ENCODE assay signal across 9 cellular contexts in genomic region chr2:85390941-85391669, GRCh38. TPM values are rescaled to one million over a fixed set of nuclear protein-coding genes. Genes with fewer than 3 reads are reported as not detected.
DNase-seq lines count a peak whose midpoint lies in the region; ATAC-seq, FAIRE-seq and TF ChIP-seq lines count a peak whose summit lies in the region.
"Had no signal": no experiment of that assay in that cellular context is flagged by ENCODE, and none has a peak within 500 bp of the region (broad histone marks: within the 10 kb centered on the region; RNA-seq: fewer than 3 reads in every experiment).

No MANE protein-coding gene starts in this region.

- H3K9me3 ChIP-seq in trophoblast cell (ENCODE audit: insufficient read depth, low read depth, low read length): no peaks in the 10 kb centered on the region

- no peaks in the 10 kb centered on the region for H3K9me3 Mint-ChIP-seq in activated CD8-positive, alpha-beta memory T cell treated with anti-CD3 and anti-CD28 coated beads, Interleukin-2, amount 10 ng/mL, durations not matched to agents 7 days and 5 days (ENCODE audit: low read depth)
- H3K9me3 Mint-ChIP-seq: activated naive CD4-positive, alpha-beta T cell treated with anti-CD3 and anti-CD28 coated beads, Interleukin-2, amount 50 U/mL, for 24 hours had no signal

- H3K4me3 ChIP-seq in trophoblast cell (ENCODE audit: low read depth, low read length): no peak overlapping the region

- no peaks in the 10 kb centered on the region for H3K79me2 ChIP-seq in trophoblast cell (ENCODE audit: control insufficient read depth, insufficient read depth, low read length, poor library complexity)

- TF ChIP-seq POLR2A in erythroblast (IDR thresholded peaks at IDR 0.05; ENCODE audit: low read length): no peak

- CTCF ChIA-PET in activated CD8-positive, alpha-beta memory T cell treated with anti-CD3 and anti-CD28 coated beads, Interleukin-2, amount 10 ng/mL, durations not matched to agents 7 days and 5 days (lab: Charles Lee): interaction anchor here (0.8 to 4.4 kb wide), 8 partner anchors 12 to 173 kb away, joined by 3 to 37 read pairs (median 8); partner anchors contain the start of genes MAT2A and SH2D6

- FAIRE-seq in urothelium cell line (lab: Jason Lieb, UNC): no peak

- H3K27ac ChIP-seq in trophoblast cell (ENCODE audit: low read depth, low read length): no peak overlapping the region

- peaks cover under 1% of the 10 kb centered on the region for H3K79me1 ChIP-seq in trophoblast cell (ENCODE audit: low read length)

- peaks cover 10% of the 10 kb centered on the region for H3K4me1 Mint-ChIP-seq in activated CD8-positive, alpha-beta memory T cell treated with anti-CD3 and anti-CD28 coated beads, Interleukin-2, amount 10 ng/mL, durations not matched to agents 7 days and 5 days

- no peak overlapping the region for H2AFZ ChIP-seq in trophoblast cell (ENCODE audit: insufficient read depth, low read length, poor library complexity)

- H2BK120ac ChIP-seq in trophoblast cell (ENCODE audit: insufficient read depth, low read length, poor library complexity): no peak overlapping the region

- H3K9ac ChIP-seq in trophoblast cell (ENCODE audit: low read length): no peak overlapping the region

- no peak overlapping the region for H2AK5ac ChIP-seq in trophoblast cell (ENCODE audit: low read length)

- no peak overlapping the region for H3K4ac ChIP-seq in trophoblast cell (ENCODE audit: low read depth, low read length)

- no peak overlapping the region for H3K18ac ChIP-seq in trophoblast cell (ENCODE audit: low read length)

- H3K27ac Mint-ChIP-seq in activated CD8-positive, alpha-beta memory T cell treated with anti-CD3 and anti-CD28 coated beads, Interleukin-2, amount 10 ng/mL, durations not matched to agents 7 days and 5 days: no peak overlapping the region
- H3K27ac Mint-ChIP-seq: activated naive CD4-positive, alpha-beta T cell treated with anti-CD3 and anti-CD28 coated beads, Interleukin-2, amount 50 U/mL, for 24 hours had no signal

- H2BK12ac ChIP-seq in trophoblast cell (ENCODE audit: low read length): no peak overlapping the region

- H3K36me3 Mint-ChIP-seq in activated CD8-positive, alpha-beta memory T cell treated with anti-CD3 and anti-CD28 coated beads, Interleukin-2, amount 10 ng/mL, durations not matched to agents 7 days and 5 days: peaks cover 7% of the 10 kb centered on the region
- H3K36me3 Mint-ChIP-seq: activated naive CD4-positive, alpha-beta T cell treated with anti-CD3 and anti-CD28 coated beads, Interleukin-2, amount 50 U/mL, for 24 hours had no signal

- H3K27me3 Mint-ChIP-seq in activated CD8-positive, alpha-beta memory T cell treated with anti-CD3 and anti-CD28 coated beads, Interleukin-2, amount 10 ng/mL, durations not matched to agents 7 days and 5 days: no peaks in the 10 kb centered on the region
- H3K27me3 Mint-ChIP-seq: activated naive CD4-positive, alpha-beta T cell treated with anti-CD3 and anti-CD28 coated beads, Interleukin-2, amount 50 U/mL, for 24 hours had no signal

- TF ChIP-seq CTCF in GM12874 (IDR thresholded peaks at IDR 0.05; ENCODE audit: insufficient read depth, low read depth, low read length): peak; percentile 88

- H3K27me3 ChIP-seq in trophoblast cell (ENCODE audit: insufficient read depth, low read length): no peaks in the 10 kb centered on the region

- peaks cover under 1% of the 10 kb centered on the region in 2 experiments for H3K4me1 ChIP-seq in trophoblast cell (ENCODE audit: control insufficient read depth in 1 of 2, insufficient read depth in 2 of 2, low read length in 2 of 2)

- no peak overlapping the region for H4K8ac ChIP-seq in trophoblast cell (ENCODE audit: low read depth, low read length)

- H3K4me3 Mint-ChIP-seq in activated CD8-positive, alpha-beta memory T cell treated with anti-CD3 and anti-CD28 coated beads, Interleukin-2, amount 10 ng/mL, durations not matched to agents 7 days and 5 days: no peak overlapping the region
- H3K4me3 Mint-ChIP-seq: activated naive CD4-positive, alpha-beta T cell treated with anti-CD3 and anti-CD28 coated beads, Interleukin-2, amount 50 U/mL, for 24 hours had no signal

- no peak overlapping the region for H4K91ac ChIP-seq in trophoblast cell (ENCODE audit: low read depth, low read length)

- no peak overlapping the region for H3K14ac ChIP-seq in trophoblast cell (ENCODE audit: low read length)

- H3K23ac ChIP-seq in trophoblast cell (ENCODE audit: low read length): no peak overlapping the region

- peaks cover 46 to 49% of the 10 kb centered on the region in 2 experiments for H3K36me3 ChIP-seq in trophoblast cell (ENCODE audit: control insufficient read depth in 1 of 2, insufficient read depth in 2 of 2, low read length in 2 of 2)

- no CpG with 5 or more reads among the region's 11 CpGs for WGBS in trophoblast cell (ENCODE audit: extremely low coverage, insufficient coverage, insufficient read length)

- ATAC-seq in activated CD8-positive, alpha-beta memory T cell treated with anti-CD3 and anti-CD28 coated beads, Interleukin-2, amount 10 ng/mL, durations not matched to agents 7 days and 5 days: peak; percentile 81
- ATAC-seq in HG02623 (IDR thresholded peaks at IDR 0.05; ENCODE audit: unreplicated experiment): no peak
- ATAC-seq in HG02840 (IDR thresholded peaks at IDR 0.05; ENCODE audit: low FRiP score, unreplicated experiment): no peak

- no peak overlapping the region for H3K4me2 ChIP-seq in trophoblast cell (ENCODE audit: low read length)

- no peak overlapping the region for H2BK5ac ChIP-seq in trophoblast cell (ENCODE audit: low read depth, low read length, poor library complexity)

- H4K12ac ChIP-seq in trophoblast cell (ENCODE audit: low read depth, low read length): no peak overlapping the region

- DNase-seq in NCI-H226: peak; percentile 12
- DNase-seq in activated CD8-positive, alpha-beta memory T cell treated with anti-CD3 and anti-CD28 coated beads, Interleukin-2, amount 10 ng/mL, durations not matched to agents 7 days and 5 days: peak; percentile 79
- peak; percentile 58 to 77 for DNase-seq in erythroblast (lab: John Stamatoyannopoulos, UW)
- DNase-seq in trophoblast cell: peak; percentile 47 to 70
- DNase-seq in urothelium cell line (ENCODE audit: low spot score): peak; percentile 52

RNA-seq across cellular contexts. Expression of gene CAPG, which starts 19.1 kb away (rescaled TPM):
- total RNA-seq in activated CD8-positive, alpha-beta memory T cell treated with anti-CD3 and anti-CD28 coated beads, Interleukin-2, amount 10 ng/mL, durations not matched to agents 7 days and 5 days: 100 to 1,000 TPM; 204 to 211 TPM
- polyA plus RNA-seq in trophoblast cell (2013): 242 and 243 TPM in 2 replicates

RNA-seq across cellular contexts. Expression of gene SH2D6, which starts 27.4 kb away (rescaled TPM):
- total RNA-seq in activated CD8-positive, alpha-beta memory T cell treated with anti-CD3 and anti-CD28 coated beads, Interleukin-2, amount 10 ng/mL, durations not matched to agents 7 days and 5 days: under 1 TPM; 0.52 to 0.82 TPM
- polyA plus RNA-seq in trophoblast cell (2013): 0.14 and 0.17 TPM in 2 replicates

RNA-seq across cellular contexts. Expression of gene ELMOD3, which starts 36.5 kb away (rescaled TPM):
- 10 to 100 TPM; 21.7 to 27.7 TPM for total RNA-seq in activated CD8-positive, alpha-beta memory T cell treated with anti-CD3 and anti-CD28 coated beads, Interleukin-2, amount 10 ng/mL, durations not matched to agents 7 days and 5 days
- 8.5 and 9.9 TPM in 2 replicates for polyA plus RNA-seq in trophoblast cell (2013)

RNA-seq across cellular contexts. Expression of gene RETSAT, which starts 36.8 kb away (rescaled TPM):
- 10 to 100 TPM; 28.2 to 35.5 TPM for total RNA-seq in activated CD8-positive, alpha-beta memory T cell treated with anti-CD3 and anti-CD28 coated beads, Interleukin-2, amount 10 ng/mL, durations not matched to agents 7 days and 5 days
- 19.1 and 20.6 TPM in 2 replicates for polyA plus RNA-seq in trophoblast cell (2013)

Comparison
In these comparisons a context has a peak if more than half of its experiments do, and no peak if none do; other contexts are left out.
1. DNase-seq: peak in every context shown above with its lines; median percentile 79 in activated CD8-positive, alpha-beta memory T cell treated with anti-CD3 and anti-CD28 coated beads, Interleukin-2, amount 10 ng/mL, durations not matched to agents 7 days and 5 days; 68 in erythroblast; 58 in trophoblast cell; 52 in urothelium cell line; 12 in NCI-H226.